In genomic region chr7:36287371-36288241, GRCh38 we compare ENCODE assay signal across 1 cellular context.
TF ChIP-seq lines count a peak whose summit lies in the region.

No MANE protein-coding gene starts in this region.

TF ChIP-seq in HepG2, 621 proteins besides CTCF, POLR2A, EP300 and RAD21 (continued from another document and continues in another):
- TF ChIP-seq ZBTB10 (CRISPR knock-in tag; IDR thresholded peaks at IDR 0.05; ENCODE audit: borderline replicate concordance) (no peak), ARNT2 (CRISPR knock-in tag; IDR thresholded peaks at IDR 0.05; ENCODE audit: low read depth) (0 out of 2 replicates have a peak, but pooled peaks have one; percentile 37), ZFP36 (IDR thresholded peaks at IDR 0.05; ENCODE audit: borderline replicate concordance, low read depth, low read length, partially characterized antibody) (no peak), ZNF749 (CRISPR knock-in tag; IDR thresholded peaks at IDR 0.05; ENCODE audit: borderline replicate concordance) (no peak), HOXA3 (CRISPR knock-in tag; IDR thresholded peaks at IDR 0.05) (peak; percentile 83), ZNF530 (CRISPR knock-in tag; IDR thresholded peaks at IDR 0.05; ENCODE audit: low read depth) (no peak), LBX2 (CRISPR knock-in tag; IDR thresholded peaks at IDR 0.05; ENCODE audit: borderline replicate concordance) (no peak), NFYC (CRISPR knock-in tag; IDR thresholded peaks at IDR 0.05) (no peak), RBAK (CRISPR knock-in tag; IDR thresholded peaks at IDR 0.05) (no peak), KIAA2018 (CRISPR knock-in tag; IDR thresholded peaks at IDR 0.05; ENCODE audit: borderline replicate concordance) (no peak), ZNF230 (CRISPR knock-in tag; IDR thresholded peaks at IDR 0.05) (no peak), PHF5A (CRISPR knock-in tag; IDR thresholded peaks at IDR 0.05; ENCODE audit: low read depth, unreplicated experiment) (no peak), STAT5B (CRISPR knock-in tag; IDR thresholded peaks at IDR 0.05) (no peak), BORCS8-MEF2B (CRISPR knock-in tag; IDR thresholded peaks at IDR 0.05) (0 out of 2 replicates have a peak, but pooled peaks have one; percentile 25), ZNF557 (CRISPR knock-in tag; IDR thresholded peaks at IDR 0.05) (0 out of 2 replicates have a peak, but pooled peaks have one; percentile 28), ZNF563 (CRISPR knock-in tag; IDR thresholded peaks at IDR 0.05) (no peak), ETV6 (CRISPR knock-in tag; conservative IDR thresholded peaks at IDR 0.05) (no peak)
- TF ChIP-seq, protein P1, sequence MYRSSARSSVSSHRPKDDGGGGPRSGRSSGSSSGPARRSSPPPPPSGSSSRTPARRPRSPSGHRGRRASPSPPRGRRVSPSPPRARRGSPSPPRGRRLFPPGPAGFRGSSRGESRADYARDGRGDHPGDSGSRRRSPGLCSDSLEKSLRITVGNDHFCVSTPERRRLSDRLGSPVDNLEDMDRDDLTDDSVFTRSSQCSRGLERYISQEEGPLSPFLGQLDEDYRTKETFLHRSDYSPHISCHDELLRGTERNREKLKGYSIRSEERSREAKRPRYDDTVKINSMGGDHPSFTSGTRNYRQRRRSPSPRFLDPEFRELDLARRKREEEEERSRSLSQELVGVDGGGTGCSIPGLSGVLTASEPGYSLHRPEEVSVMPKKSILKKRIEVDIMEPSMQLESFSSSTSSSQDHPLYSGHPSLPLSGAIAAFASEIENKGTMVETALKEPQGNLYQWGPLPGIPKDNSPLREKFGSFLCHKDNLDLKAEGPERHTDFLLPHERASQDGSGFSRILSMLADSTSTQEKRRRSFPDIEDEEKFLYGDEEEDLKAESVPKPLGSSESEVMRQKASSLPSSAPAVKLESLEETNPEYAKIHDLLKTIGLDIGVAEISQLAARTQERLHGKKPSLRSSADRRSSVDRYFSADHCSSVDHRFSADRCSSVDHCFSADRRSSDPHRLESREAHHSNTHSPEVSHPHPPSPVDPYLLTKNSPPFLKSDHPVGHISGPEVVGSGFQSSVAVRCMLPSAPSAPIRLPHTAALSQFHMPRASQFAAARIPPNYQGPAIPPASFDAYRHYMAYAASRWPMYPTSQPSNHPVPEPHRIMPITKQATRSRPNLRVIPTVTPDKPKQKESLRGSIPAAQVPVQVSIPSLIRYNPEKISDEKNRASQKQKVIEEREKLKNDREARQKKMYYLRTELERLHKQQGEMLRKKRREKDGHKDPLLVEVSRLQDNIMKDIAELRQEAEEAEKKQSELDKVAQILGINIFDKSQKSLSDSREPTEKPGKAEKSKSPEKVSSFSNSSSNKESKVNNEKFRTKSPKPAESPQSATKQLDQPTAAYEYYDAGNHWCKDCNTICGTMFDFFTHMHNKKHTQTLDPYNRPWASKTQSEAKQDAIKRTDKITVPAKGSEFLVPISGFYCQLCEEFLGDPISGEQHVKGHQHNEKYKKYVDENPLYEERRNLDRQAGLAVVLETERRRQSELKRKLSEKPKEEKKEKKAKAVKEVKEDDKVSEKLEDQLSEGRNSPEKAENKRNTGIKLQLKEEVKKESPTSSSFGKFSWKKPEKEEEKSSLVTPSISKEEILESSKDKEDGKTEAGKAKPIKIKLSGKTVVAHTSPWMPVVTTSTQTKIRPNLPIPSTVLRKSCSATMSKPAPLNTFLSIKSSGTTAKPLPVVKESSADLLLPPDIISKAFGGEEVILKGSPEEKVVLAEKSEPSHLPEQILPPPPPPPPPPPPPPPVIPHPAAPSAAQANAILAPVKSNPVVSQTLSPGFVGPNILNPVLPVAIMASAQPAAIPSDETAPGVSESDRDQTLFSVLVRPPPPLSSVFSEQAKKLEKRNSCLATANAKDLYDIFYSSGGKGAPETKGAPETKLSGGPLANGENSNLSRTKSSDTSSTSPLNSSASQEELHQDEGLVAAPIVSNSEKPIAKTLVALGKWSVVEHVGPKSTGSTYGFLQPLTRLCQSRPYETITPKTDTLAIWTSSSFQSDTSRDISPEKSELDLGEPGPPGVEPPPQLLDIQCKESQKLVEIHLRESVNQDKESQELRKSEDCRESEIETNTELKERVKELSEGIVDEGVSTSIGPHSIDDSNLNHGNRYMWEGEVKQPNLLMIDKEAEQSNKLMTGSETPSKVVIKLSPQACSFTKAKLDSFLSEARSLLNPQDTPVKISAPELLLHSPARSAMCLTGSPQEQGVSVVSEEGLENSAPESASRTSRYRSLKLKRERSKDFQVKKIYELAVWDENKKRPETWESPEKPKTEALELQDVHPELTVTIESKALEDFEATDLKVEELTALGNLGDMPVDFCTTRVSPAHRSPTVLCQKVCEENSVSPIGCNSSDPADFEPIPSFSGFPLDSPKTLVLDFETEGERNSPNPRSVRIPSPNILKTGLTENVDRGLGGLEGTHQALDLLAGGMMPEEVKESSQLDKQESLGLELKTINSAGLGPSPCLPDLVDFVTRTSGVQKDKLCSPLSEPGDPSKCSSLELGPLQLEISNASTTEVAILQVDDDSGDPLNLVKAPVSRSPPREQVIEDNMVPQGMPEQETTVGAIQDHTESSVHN (CRISPR knock-in tag; IDR thresholded peaks at IDR 0.05), result no peak
- TF ChIP-seq, protein P2, sequence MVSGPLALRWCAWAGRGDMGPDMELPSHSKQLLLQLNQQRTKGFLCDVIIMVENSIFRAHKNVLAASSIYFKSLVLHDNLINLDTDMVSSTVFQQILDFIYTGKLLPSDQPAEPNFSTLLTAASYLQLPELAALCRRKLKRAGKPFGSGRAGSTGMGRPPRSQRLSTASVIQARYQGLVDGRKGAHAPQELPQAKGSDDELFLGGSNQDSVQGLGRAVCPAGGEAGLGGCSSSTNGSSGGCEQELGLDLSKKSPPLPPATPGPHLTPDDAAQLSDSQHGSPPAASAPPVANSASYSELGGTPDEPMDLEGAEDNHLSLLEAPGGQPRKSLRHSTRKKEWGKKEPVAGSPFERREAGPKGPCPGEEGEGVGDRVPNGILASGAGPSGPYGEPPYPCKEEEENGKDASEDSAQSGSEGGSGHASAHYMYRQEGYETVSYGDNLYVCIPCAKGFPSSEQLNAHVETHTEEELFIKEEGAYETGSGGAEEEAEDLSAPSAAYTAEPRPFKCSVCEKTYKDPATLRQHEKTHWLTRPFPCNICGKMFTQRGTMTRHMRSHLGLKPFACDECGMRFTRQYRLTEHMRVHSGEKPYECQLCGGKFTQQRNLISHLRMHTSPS (CRISPR knock-in tag; IDR thresholded peaks at IDR 0.05; ENCODE audit: low read depth), result peak; percentile 59
- TF ChIP-seq, protein P3, sequence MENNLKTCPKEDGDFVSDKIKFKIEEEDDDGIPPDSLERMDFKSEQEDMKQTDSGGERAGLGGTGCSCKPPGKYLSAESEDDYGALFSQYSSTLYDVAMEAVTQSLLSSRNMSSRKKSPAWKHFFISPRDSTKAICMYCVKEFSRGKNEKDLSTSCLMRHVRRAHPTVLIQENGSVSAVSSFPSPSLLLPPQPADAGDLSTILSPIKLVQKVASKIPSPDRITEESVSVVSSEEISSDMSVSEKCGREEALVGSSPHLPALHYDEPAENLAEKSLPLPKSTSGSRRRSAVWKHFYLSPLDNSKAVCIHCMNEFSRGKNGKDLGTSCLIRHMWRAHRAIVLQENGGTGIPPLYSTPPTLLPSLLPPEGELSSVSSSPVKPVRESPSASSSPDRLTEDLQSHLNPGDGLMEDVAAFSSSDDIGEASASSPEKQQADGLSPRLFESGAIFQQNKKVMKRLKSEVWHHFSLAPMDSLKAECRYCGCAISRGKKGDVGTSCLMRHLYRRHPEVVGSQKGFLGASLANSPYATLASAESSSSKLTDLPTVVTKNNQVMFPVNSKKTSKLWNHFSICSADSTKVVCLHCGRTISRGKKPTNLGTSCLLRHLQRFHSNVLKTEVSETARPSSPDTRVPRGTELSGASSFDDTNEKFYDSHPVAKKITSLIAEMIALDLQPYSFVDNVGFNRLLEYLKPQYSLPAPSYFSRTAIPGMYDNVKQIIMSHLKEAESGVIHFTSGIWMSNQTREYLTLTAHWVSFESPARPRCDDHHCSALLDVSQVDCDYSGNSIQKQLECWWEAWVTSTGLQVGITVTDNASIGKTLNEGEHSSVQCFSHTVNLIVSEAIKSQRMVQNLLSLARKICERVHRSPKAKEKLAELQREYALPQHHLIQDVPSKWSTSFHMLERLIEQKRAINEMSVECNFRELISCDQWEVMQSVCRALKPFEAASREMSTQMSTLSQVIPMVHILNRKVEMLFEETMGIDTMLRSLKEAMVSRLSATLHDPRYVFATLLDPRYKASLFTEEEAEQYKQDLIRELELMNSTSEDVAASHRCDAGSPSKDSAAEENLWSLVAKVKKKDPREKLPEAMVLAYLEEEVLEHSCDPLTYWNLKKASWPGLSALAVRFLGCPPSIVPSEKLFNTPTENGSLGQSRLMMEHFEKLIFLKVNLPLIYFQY (CRISPR knock-in tag; IDR thresholded peaks at IDR 0.05; ENCODE audit: borderline replicate concordance), result peak; percentile 75; the same call in 1 of the 2 replicates
